ENCODE assay signal across 22 cellular contexts in genomic region chr22:38255697-38256096, GRCh38. TPM values are rescaled to one million over a fixed set of nuclear protein-coding genes. Genes with fewer than 3 reads are reported as not detected.
A peak's percentile ranks its signal among the peaks of the same experiment; 100 is the strongest.
DNase-seq lines count a peak whose midpoint lies in the region; ATAC-seq, FAIRE-seq and TF ChIP-seq lines count a peak whose summit lies in the region.
"Had no signal": no experiment of that assay in that cellular context is flagged by ENCODE, and none has a peak within 500 bp of the region (broad histone marks: within the 10 kb centered on the region; RNA-seq: fewer than 3 reads in every experiment).

No MANE protein-coding gene starts in this region.

- ATAC-seq in naive thymus-derived CD4-positive, alpha-beta T cell, result peak; percentile 51
- ATAC-seq in HG03342 (IDR thresholded peaks at IDR 0.05; ENCODE audit: unreplicated experiment), result no peak
- no peak for ATAC-seq in GM21576 (IDR thresholded peaks at IDR 0.05; ENCODE audit: unreplicated experiment)
- ATAC-seq in HG03520 (IDR thresholded peaks at IDR 0.05; ENCODE audit: unreplicated experiment), result no peak
- no peak for ATAC-seq in GM21528 (IDR thresholded peaks at IDR 0.05; ENCODE audit: low FRiP score, unreplicated experiment)
- ATAC-seq: SK-N-SH treated with all-trans-retinoic acid at 6 μM for 48 hours had no signal

- H3K4me1 ChIP-seq in GM23248 (ENCODE audit: insufficient read depth), result peaks cover 28% of the 10 kb centered on the region
- H3K4me1 ChIP-seq in astrocyte (ENCODE audit: insufficient read depth, low read length), result peaks cover 22% of the 10 kb centered on the region
- no peaks in the 10 kb centered on the region for H3K4me1 ChIP-seq in naive thymus-derived CD4-positive, alpha-beta T cell (ENCODE audit: control insufficient read depth in 2 of 2, insufficient read depth in 2 of 2, low read length in 2 of 2)
- peaks cover 0 to 88% (median 33%) of the 10 kb centered on the region in 4 donors for H3K4me1 ChIP-seq in tibial artery

- in situ Hi-C loops in GM23248 (cut with MboI), result no loop called here

- peak; percentile 76 for FAIRE-seq in astrocyte (lab: Jason Lieb, UNC)
- FAIRE-seq: GM12891 had no signal

- H3K4me3 ChIP-seq in GM23248 (no peak overlapping the region), astrocyte (ENCODE audit: insufficient read depth, low read depth, low read length) (no peak overlapping the region), tibial artery (no peak overlapping the region)
- no peak overlapping the region for H3K4me3 ChIP-seq in naive thymus-derived CD4-positive, alpha-beta T cell (ENCODE audit: low read length)
- H3K4me3 ChIP-seq: BLaER1 had no signal

- intact Hi-C loops in naive thymus-derived CD4-positive, alpha-beta T cell (cut with micrococcal nuclease), result no loop called here
- intact Hi-C loops in tibial artery (cut with DNase I; ENCODE audit: low total_unique reads), result no loop called here

- no peak overlapping the region for H2AFZ ChIP-seq in GM23248
- no peak overlapping the region for H2AFZ ChIP-seq in astrocyte (ENCODE audit: low read depth, low read length)

- no peaks in the 10 kb centered on the region for H3K27me3 Mint-ChIP-seq in astrocyte (ENCODE audit: low read depth, unreplicated experiment)
- no peaks in the 10 kb centered on the region for H3K27me3 Mint-ChIP-seq in naive thymus-derived CD4-positive, alpha-beta T cell
- H3K27me3 Mint-ChIP-seq: CD4-positive, alpha-beta memory T cell had no signal

- H3K4me2 ChIP-seq in GM23248 (ENCODE audit: unreplicated experiment) (no peak overlapping the region), astrocyte (ENCODE audit: low read length) (no peak overlapping the region)

- H3K27ac Mint-ChIP-seq in astrocyte (ENCODE audit: unreplicated experiment), result no peak overlapping the region
- H3K27ac Mint-ChIP-seq in naive thymus-derived CD4-positive, alpha-beta T cell, result peak overlapping the region in 1 of 9 donors; percentile 1
- H3K27ac Mint-ChIP-seq: H9 had no signal

- H3K27me3 ChIP-seq in GM23248 (replicated peaks; ENCODE audit: insufficient read depth) (no peaks in the 10 kb centered on the region), astrocyte (ENCODE audit: insufficient read depth, low read length) (no peaks in the 10 kb centered on the region), tibial artery (no peaks in the 10 kb centered on the region)
- H3K27me3 ChIP-seq in naive thymus-derived CD4-positive, alpha-beta T cell (ENCODE audit: control insufficient read depth in 2 of 2, insufficient read depth in 2 of 2, low read length in 2 of 2), result no peaks in the 10 kb centered on the region
- H3K27me3 ChIP-seq: BLaER1 had no signal

- no peaks in the 10 kb centered on the region for H4K20me1 ChIP-seq in GM23248 (ENCODE audit: insufficient read depth)
- H4K20me1 ChIP-seq in astrocyte (ENCODE audit: insufficient read depth, low read length), result peaks cover 79% of the 10 kb centered on the region

- CTCF ChIA-PET in naive thymus-derived CD4-positive, alpha-beta T cell (lab: Charles Lee), result interaction anchor here (0.7 kb wide), 1 partner anchor 43 kb away, joined by 5 read pairs; no protein-coding TSS in a partner anchor

- H3K9me2 ChIP-seq in GM23248 (ENCODE audit: insufficient read depth), result no peaks in the 10 kb centered on the region

- DNase-seq in GM23248 (no peak), astrocyte (ENCODE audit: low read depth) (no peak), tibial artery (no peak)
- no peak for DNase-seq in naive thymus-derived CD4-positive, alpha-beta T cell
- DNase-seq: Calu3; CD4-positive, alpha-beta memory T cell; H9; KBM-7; NCI-H187; NCI-H2107; NCI-H2227 treated with DMSO at 0.1 percent for 48 hours; NCI-H510A treated with DMSO at 0.1 percent for 48 hours; NCI-H774; OCI-M1; SHP77 had no signal

- H3K36me3 ChIP-seq in GM23248 (ENCODE audit: low read depth) (no peaks in the 10 kb centered on the region), astrocyte (ENCODE audit: insufficient read depth, low read length) (no peaks in the 10 kb centered on the region), tibial artery (no peaks in the 10 kb centered on the region)
- no peaks in the 10 kb centered on the region for H3K36me3 ChIP-seq in naive thymus-derived CD4-positive, alpha-beta T cell (ENCODE audit: control insufficient read depth in 2 of 3, insufficient read depth in 3 of 3, low read length in 3 of 3)
- H3K36me3 ChIP-seq: BLaER1 had no signal

- POLR2A ChIA-PET in naive thymus-derived CD4-positive, alpha-beta T cell (lab: Charles Lee), result interaction anchor here (1.4 kb wide), 1 partner anchor 11 kb away, joined by 3 read pairs; no protein-coding TSS in a partner anchor

- 96 to 98% methylated on average over 2 of the region's 2 CpGs for WGBS in GM23248 (ENCODE audit: low coverage in 1 of 2, low lambda C conversion rate in 2 of 2, missing lambda C conversion rate in 2 of 2), 2 experiments

- no peaks in the 10 kb centered on the region for H3K9me3 Mint-ChIP-seq in astrocyte (ENCODE audit: unreplicated experiment)
- no peaks in the 10 kb centered on the region for H3K9me3 Mint-ChIP-seq in naive thymus-derived CD4-positive, alpha-beta T cell
- H3K9me3 Mint-ChIP-seq: CD4-positive, alpha-beta memory T cell; H9 had no signal

- H3K4me1 Mint-ChIP-seq in astrocyte (ENCODE audit: low read depth, unreplicated experiment), result peaks cover 14% of the 10 kb centered on the region
- peaks cover 6 to 35% (median 21%) of the 10 kb centered on the region in 7 donors for H3K4me1 Mint-ChIP-seq in naive thymus-derived CD4-positive, alpha-beta T cell

- peaks cover 37% of the 10 kb centered on the region for H3F3A ChIP-seq in GM23248 (ENCODE audit: insufficient read depth)

- H3K9ac ChIP-seq in GM23248, result no peak overlapping the region
- no peak overlapping the region for H3K9ac ChIP-seq in astrocyte (ENCODE audit: low read length)
- H3K9ac ChIP-seq: BLaER1 had no signal

- H3K36me3 Mint-ChIP-seq in astrocyte (ENCODE audit: low read depth, unreplicated experiment), result peaks cover 2% of the 10 kb centered on the region
- peaks cover 0 to 12% (median 3%) of the 10 kb centered on the region in 5 donors for H3K36me3 Mint-ChIP-seq in naive thymus-derived CD4-positive, alpha-beta T cell

- H3K4me3 Mint-ChIP-seq in astrocyte (ENCODE audit: unreplicated experiment), result no peak overlapping the region
- H3K4me3 Mint-ChIP-seq in naive thymus-derived CD4-positive, alpha-beta T cell, result no peak overlapping the region
- H3K4me3 Mint-ChIP-seq: H9 had no signal

- peaks cover 98% of the 10 kb centered on the region for H3K79me2 ChIP-seq in GM23248 (ENCODE audit: insufficient read depth)
- H3K79me2 ChIP-seq in astrocyte (ENCODE audit: insufficient read depth, low read length), result peaks cover 97% of the 10 kb centered on the region

- H3K27ac ChIP-seq in GM23248, result peak overlapping the region; percentile 94
- no peak overlapping the region for H3K27ac ChIP-seq in astrocyte (ENCODE audit: low read depth, low read length)
- H3K27ac ChIP-seq in naive thymus-derived CD4-positive, alpha-beta T cell (ENCODE audit: low read depth, low read length), result no peak overlapping the region
- peak overlapping the region; percentile 75 to 80 for H3K27ac ChIP-seq in tibial artery
- H3K27ac ChIP-seq: BLaER1 had no signal

- no peaks in the 10 kb centered on the region for H3K9me3 ChIP-seq in GM23248 (ENCODE audit: low read depth)
- no peaks in the 10 kb centered on the region for H3K9me3 ChIP-seq in astrocyte (ENCODE audit: insufficient read depth, low read depth, low read length)
- H3K9me3 ChIP-seq in naive thymus-derived CD4-positive, alpha-beta T cell (ENCODE audit: control insufficient read depth in 2 of 3, low read length in 3 of 3), result no peaks in the 10 kb centered on the region
- H3K9me3 ChIP-seq in tibial artery, result no peaks in the 10 kb centered on the region
- H3K9me3 ChIP-seq: BLaER1 had no signal

- no peak for TF ChIP-seq CTCF in astrocyte (IDR thresholded peaks at IDR 0.05; ENCODE audit: insufficient read depth, low read depth, low read length)
- no peak for TF ChIP-seq CTCF in tibial artery (IDR thresholded peaks at IDR 0.05)

RNA-seq across cellular contexts. Expression of gene TMEM184B, which starts 17.1 kb away (rescaled TPM):
- total RNA-seq in GM23248 (2014; rRNA removed; shearing (Covaris generic)), result 73.2 and 91.0 TPM in 2 replicates
- polyA plus RNA-seq in GM23248 (2016; fragmentation: Nextera tagmentation; extraction: Ambion mirVana), result 82.7 and 83.7 TPM in 2 replicates
- 109 and 114 TPM in 2 replicates for total RNA-seq in astrocyte
- 10 to 100 TPM; 26.9 to 41.3 (median 35.0) TPM for total RNA-seq in naive thymus-derived CD4-positive, alpha-beta T cell
- polyA plus RNA-seq in naive thymus-derived CD4-positive, alpha-beta T cell, result 10 to 100 TPM in 1 of 2 donors, 1 to 10 TPM in 1; 9.0 to 19.5 TPM

RNA-seq across cellular contexts. Expression of gene MAFF, which starts 53.9 kb away (rescaled TPM):
- 68.1 and 73.0 TPM in 2 replicates for total RNA-seq in GM23248 (2014; rRNA removed; shearing (Covaris generic))
- polyA plus RNA-seq in GM23248 (2016; fragmentation: Nextera tagmentation; extraction: Ambion mirVana), result 34.6 and 37.1 TPM in 2 replicates
- total RNA-seq in astrocyte, result 12.0 and 18.2 TPM in 2 replicates
- total RNA-seq in naive thymus-derived CD4-positive, alpha-beta T cell, result 10 to 100 TPM in 2 of 5 experiments, 1 to 10 TPM in 3; 4.8 to 72.6 (median 5.5) TPM
- polyA plus RNA-seq in naive thymus-derived CD4-positive, alpha-beta T cell, result 1 to 10 TPM; 1.6 to 2.3 TPM

Comparison
In these comparisons a context has a peak if more than half of its experiments do, and no peak if none do; other contexts are left out.
1. H3K27ac ChIP-seq: peak in GM23248 (single experiment) and tibial artery (2 of 2); none in astrocyte (single experiment) and naive thymus-derived CD4-positive, alpha-beta T cell (single experiment).